In genomic region chr11:123357353-123357989, GRCh38 we compare ENCODE assay signal across 1 cellular context.
TF ChIP-seq lines count a peak whose summit lies in the region.

No MANE protein-coding gene starts in this region.

TF ChIP-seq in IMR-90, 13 proteins besides CTCF, POLR2A, EP300 and RAD21 (continued from another document):
- TF ChIP-seq ELK1 (IDR thresholded peaks at IDR 0.05; ENCODE audit: borderline replicate concordance, low read depth, low read length) (no peak), CEBPB (IDR thresholded peaks at IDR 0.05; ENCODE audit: low read depth, low read length) (no peak), MXI1 (IDR thresholded peaks at IDR 0.05; ENCODE audit: borderline replicate concordance, low read depth, low read length) (no peak)
